Comparison of ENCODE assay signal across 1 cellular context in the genomic region with DNA sequence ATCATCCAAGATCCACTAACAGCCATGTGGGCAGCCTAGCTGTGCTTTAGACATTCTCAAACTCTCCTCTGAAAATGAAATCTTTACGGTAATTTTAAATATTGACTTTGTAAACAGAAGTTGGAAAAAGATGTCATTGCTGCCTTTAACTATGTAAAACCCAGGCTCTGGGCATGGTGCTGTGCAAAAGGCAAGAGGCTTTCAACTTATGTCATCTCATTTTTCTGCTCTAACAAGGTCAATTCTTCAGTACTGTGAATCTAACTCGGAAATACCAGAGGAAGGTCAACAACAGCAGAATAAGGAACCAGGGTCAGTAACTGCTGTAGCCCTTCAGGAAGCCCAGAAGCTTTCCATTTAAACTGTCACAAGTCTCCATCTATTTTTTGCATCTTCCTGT.
TF ChIP-seq lines count a peak whose summit lies in the region.

No MANE protein-coding gene starts in this region.

TF ChIP-seq in HepG2, 621 proteins besides CTCF, POLR2A, EP300 and RAD21 (continued from another document and continues in another):
- no peak; the same call in 1 of the 2 replicates for TF ChIP-seq ZSCAN9 (CRISPR knock-in tag; IDR thresholded peaks at IDR 0.05; ENCODE audit: borderline replicate concordance)
- TF ChIP-seq, protein P1, sequence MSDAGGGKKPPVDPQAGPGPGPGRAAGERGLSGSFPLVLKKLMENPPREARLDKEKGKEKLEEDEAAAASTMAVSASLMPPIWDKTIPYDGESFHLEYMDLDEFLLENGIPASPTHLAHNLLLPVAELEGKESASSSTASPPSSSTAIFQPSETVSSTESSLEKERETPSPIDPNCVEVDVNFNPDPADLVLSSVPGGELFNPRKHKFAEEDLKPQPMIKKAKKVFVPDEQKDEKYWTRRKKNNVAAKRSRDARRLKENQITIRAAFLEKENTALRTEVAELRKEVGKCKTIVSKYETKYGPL (CRISPR knock-in tag; IDR thresholded peaks at IDR 0.05), result 0 out of 2 replicates have a peak, but pooled peaks have one; percentile 29
- peak; percentile 32; the same call in 1 of the 2 replicates for TF ChIP-seq REPIN1 (CRISPR knock-in tag; IDR thresholded peaks at IDR 0.05; ENCODE audit: borderline replicate concordance, low read depth)
- no peak for TF ChIP-seq RBM22 (optimal IDR thresholded peaks at IDR 0.05; ENCODE audit: low read length)
- TF ChIP-seq HMG20A (CRISPR knock-in tag; IDR thresholded peaks at IDR 0.05; ENCODE audit: borderline replicate concordance), result peak; percentile 48; the same call in 1 of the 2 replicates
- no peak for TF ChIP-seq CCDC6 (CRISPR knock-in tag; IDR thresholded peaks at IDR 0.05)
- TF ChIP-seq, protein P2, sequence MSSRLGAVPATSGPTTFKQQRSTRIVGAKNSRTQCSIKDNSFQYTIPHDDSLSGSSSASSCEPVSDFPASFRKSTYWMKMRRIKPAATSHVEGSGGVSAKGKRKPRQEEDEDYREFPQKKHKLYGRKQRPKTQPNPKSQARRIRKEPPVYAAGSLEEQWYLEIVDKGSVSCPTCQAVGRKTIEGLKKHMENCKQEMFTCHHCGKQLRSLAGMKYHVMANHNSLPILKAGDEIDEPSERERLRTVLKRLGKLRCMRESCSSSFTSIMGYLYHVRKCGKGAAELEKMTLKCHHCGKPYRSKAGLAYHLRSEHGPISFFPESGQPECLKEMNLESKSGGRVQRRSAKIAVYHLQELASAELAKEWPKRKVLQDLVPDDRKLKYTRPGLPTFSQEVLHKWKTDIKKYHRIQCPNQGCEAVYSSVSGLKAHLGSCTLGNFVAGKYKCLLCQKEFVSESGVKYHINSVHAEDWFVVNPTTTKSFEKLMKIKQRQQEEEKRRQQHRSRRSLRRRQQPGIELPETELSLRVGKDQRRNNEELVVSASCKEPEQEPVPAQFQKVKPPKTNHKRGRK (CRISPR knock-in tag; IDR thresholded peaks at IDR 0.05), result no peak
- no peak for TF ChIP-seq ZFX (CRISPR knock-in tag; IDR thresholded peaks at IDR 0.05; ENCODE audit: low read depth)
- no peak for TF ChIP-seq IRF1 (CRISPR knock-in tag; IDR thresholded peaks at IDR 0.05; ENCODE audit: low read depth)
- peak; percentile 59 for TF ChIP-seq ISL2 (CRISPR knock-in tag; IDR thresholded peaks at IDR 0.05)
- peak; percentile 57 for TF ChIP-seq SAP130 (CRISPR knock-in tag; IDR thresholded peaks at IDR 0.05; ENCODE audit: low read depth)
- no peak for TF ChIP-seq JUND (CRISPR knock-in tag; IDR thresholded peaks at IDR 0.05)
- TF ChIP-seq, protein P3, sequence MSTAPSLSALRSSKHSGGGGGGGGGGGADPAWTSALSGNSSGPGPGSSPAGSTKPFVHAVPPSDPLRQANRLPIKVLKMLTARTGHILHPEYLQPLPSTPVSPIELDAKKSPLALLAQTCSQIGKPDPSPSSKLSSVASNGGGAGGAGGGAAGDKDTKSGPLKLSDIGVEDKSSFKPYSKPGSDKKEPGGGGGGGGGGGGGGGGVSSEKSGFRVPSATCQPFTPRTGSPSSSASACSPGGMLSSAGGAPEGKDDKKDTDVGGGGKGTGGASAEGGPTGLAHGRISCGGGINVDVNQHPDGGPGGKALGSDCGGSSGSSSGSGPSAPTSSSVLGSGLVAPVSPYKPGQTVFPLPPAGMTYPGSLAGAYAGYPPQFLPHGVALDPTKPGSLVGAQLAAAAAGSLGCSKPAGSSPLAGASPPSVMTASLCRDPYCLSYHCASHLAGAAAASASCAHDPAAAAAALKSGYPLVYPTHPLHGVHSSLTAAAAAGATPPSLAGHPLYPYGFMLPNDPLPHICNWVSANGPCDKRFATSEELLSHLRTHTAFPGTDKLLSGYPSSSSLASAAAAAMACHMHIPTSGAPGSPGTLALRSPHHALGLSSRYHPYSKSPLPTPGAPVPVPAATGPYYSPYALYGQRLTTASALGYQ (CRISPR knock-in tag; IDR thresholded peaks at IDR 0.05), result 0 out of 2 replicates have a peak, but pooled peaks have one; percentile 42
- TF ChIP-seq ZNF264 (CRISPR knock-in tag; IDR thresholded peaks at IDR 0.05), result peak; percentile 61; the same call in 1 of the 2 replicates
- no peak for TF ChIP-seq KDM5A (IDR thresholded peaks at IDR 0.05; ENCODE audit: borderline replicate concordance, low read length)
- TF ChIP-seq, protein P4, sequence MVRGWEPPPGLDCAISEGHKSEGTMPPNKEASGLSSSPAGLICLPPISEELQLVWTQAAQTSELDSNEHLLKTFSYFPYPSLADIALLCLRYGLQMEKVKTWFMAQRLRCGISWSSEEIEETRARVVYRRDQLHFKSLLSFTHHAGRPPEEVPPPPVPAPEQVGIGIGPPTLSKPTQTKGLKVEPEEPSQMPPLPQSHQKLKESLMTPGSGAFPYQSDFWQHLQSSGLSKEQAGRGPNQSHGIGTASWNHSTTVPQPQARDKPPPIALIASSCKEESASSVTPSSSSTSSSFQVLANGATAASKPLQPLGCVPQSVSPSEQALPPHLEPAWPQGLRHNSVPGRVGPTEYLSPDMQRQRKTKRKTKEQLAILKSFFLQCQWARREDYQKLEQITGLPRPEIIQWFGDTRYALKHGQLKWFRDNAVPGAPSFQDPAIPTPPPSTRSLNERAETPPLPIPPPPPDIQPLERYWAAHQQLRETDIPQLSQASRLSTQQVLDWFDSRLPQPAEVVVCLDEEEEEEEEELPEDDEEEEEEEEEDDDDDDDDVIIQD (CRISPR knock-in tag; IDR thresholded peaks at IDR 0.05; ENCODE audit: low read depth), result peak; percentile 84; the same call in 1 of the 2 replicates
- TF ChIP-seq, protein P5, sequence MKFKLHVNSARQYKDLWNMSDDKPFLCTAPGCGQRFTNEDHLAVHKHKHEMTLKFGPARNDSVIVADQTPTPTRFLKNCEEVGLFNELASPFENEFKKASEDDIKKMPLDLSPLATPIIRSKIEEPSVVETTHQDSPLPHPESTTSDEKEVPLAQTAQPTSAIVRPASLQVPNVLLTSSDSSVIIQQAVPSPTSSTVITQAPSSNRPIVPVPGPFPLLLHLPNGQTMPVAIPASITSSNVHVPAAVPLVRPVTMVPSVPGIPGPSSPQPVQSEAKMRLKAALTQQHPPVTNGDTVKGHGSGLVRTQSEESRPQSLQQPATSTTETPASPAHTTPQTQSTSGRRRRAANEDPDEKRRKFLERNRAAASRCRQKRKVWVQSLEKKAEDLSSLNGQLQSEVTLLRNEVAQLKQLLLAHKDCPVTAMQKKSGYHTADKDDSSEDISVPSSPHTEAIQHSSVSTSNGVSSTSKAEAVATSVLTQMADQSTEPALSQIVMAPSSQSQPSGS (CRISPR knock-in tag; IDR thresholded peaks at IDR 0.05), result peak; percentile 61; the same call in 1 of the 2 replicates
- TF ChIP-seq HDAC2 (CRISPR knock-in tag; IDR thresholded peaks at IDR 0.05), result peak; percentile 54; the same call in 1 of the 2 replicates
- no peak for TF ChIP-seq CREB3 (CRISPR knock-in tag; IDR thresholded peaks at IDR 0.05)
- TF ChIP-seq CENPBD1 (CRISPR knock-in tag; IDR thresholded peaks at IDR 0.05; ENCODE audit: borderline replicate concordance, low read depth), result no peak
- TF ChIP-seq SALL2 (CRISPR knock-in tag; IDR thresholded peaks at IDR 0.05), result 0 out of 2 replicates have a peak, but pooled peaks have one; percentile 35
- TF ChIP-seq SALL1 (CRISPR knock-in tag; IDR thresholded peaks at IDR 0.05), result peak; percentile 36; the same call in 1 of the 2 replicates
- TF ChIP-seq ELF1 (CRISPR knock-in tag; IDR thresholded peaks at IDR 0.05), result peak; percentile 30; the same call in 1 of the 2 replicates
- TF ChIP-seq ZNF451 (CRISPR knock-in tag; IDR thresholded peaks at IDR 0.05), result no peak
- TF ChIP-seq PAWR (CRISPR knock-in tag; IDR thresholded peaks at IDR 0.05; ENCODE audit: borderline replicate concordance), result no peak
- no peak for TF ChIP-seq FOSL2 (CRISPR knock-in tag; IDR thresholded peaks at IDR 0.05)
- TF ChIP-seq TARDBP (CRISPR knock-in tag; IDR thresholded peaks at IDR 0.05), result peak; percentile 39; the same call in 1 of the 2 replicates
- TF ChIP-seq ZNF652 (CRISPR knock-in tag; IDR thresholded peaks at IDR 0.05; ENCODE audit: borderline replicate concordance, low read depth), result peak; percentile 94
- TF ChIP-seq, protein P6, sequence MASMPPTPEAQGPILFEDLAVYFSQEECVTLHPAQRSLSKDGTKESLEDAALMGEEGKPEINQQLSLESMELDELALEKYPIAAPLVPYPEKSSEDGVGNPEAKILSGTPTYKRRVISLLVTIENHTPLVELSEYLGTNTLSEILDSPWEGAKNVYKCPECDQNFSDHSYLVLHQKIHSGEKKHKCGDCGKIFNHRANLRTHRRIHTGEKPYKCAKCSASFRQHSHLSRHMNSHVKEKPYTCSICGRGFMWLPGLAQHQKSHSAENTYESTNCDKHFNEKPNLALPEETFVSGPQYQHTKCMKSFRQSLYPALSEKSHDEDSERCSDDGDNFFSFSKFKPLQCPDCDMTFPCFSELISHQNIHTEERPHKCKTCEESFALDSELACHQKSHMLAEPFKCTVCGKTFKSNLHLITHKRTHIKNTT (CRISPR knock-in tag; IDR thresholded peaks at IDR 0.05), result no peak
- 0 out of 2 replicates have a peak, but pooled peaks have one; percentile 21 for TF ChIP-seq ZNF331 (CRISPR knock-in tag; IDR thresholded peaks at IDR 0.05)
- no peak; the same call in 1 of the 2 replicates for TF ChIP-seq RXRB (CRISPR knock-in tag; IDR thresholded peaks at IDR 0.05; ENCODE audit: borderline replicate concordance)
- TF ChIP-seq, protein P7, sequence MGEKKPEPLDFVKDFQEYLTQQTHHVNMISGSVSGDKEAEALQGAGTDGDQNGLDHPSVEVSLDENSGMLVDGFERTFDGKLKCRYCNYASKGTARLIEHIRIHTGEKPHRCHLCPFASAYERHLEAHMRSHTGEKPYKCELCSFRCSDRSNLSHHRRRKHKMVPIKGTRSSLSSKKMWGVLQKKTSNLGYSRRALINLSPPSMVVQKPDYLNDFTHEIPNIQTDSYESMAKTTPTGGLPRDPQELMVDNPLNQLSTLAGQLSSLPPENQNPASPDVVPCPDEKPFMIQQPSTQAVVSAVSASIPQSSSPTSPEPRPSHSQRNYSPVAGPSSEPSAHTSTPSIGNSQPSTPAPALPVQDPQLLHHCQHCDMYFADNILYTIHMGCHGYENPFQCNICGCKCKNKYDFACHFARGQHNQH (CRISPR knock-in tag; IDR thresholded peaks at IDR 0.05), result 0 out of 2 replicates have a peak, but pooled peaks have one; percentile 36
- 0 out of 2 replicates have a peak, but pooled peaks have one; percentile 59 for TF ChIP-seq IRF2 (CRISPR knock-in tag; IDR thresholded peaks at IDR 0.05)
- 0 out of 2 replicates have a peak, but pooled peaks have one; percentile 20 for TF ChIP-seq PITX1 (CRISPR knock-in tag; IDR thresholded peaks at IDR 0.05)
- no peak for TF ChIP-seq ZSCAN21 (CRISPR knock-in tag; IDR thresholded peaks at IDR 0.05; ENCODE audit: borderline replicate concordance)
- 0 out of 2 replicates have a peak, but pooled peaks have one; percentile 41 for TF ChIP-seq ZKSCAN8 (CRISPR knock-in tag; IDR thresholded peaks at IDR 0.05; ENCODE audit: borderline replicate concordance)
- TF ChIP-seq ZNF737 (CRISPR knock-in tag; IDR thresholded peaks at IDR 0.05; ENCODE audit: borderline replicate concordance), result no peak
- TF ChIP-seq FOXJ3 (CRISPR knock-in tag; IDR thresholded peaks at IDR 0.05; ENCODE audit: borderline replicate concordance), result peak; percentile 74; the same call in 1 of the 2 replicates
- no peak for TF ChIP-seq ARHGAP35 (CRISPR knock-in tag; IDR thresholded peaks at IDR 0.05; ENCODE audit: borderline replicate concordance)
- TF ChIP-seq ZNF282 (IDR thresholded peaks at IDR 0.05; ENCODE audit: partially characterized antibody), result no peak
- TF ChIP-seq POGZ (CRISPR knock-in tag; IDR thresholded peaks at IDR 0.05), result peak; percentile 53
- no peak for TF ChIP-seq SNAPC2 (CRISPR knock-in tag; IDR thresholded peaks at IDR 0.05)
- no peak for TF ChIP-seq ZNF256 (CRISPR knock-in tag; conservative IDR thresholded peaks at IDR 0.05)
- TF ChIP-seq POLR2G (IDR thresholded peaks at IDR 0.05; ENCODE audit: low read depth, low read length), result no peak
- TF ChIP-seq SMAD3 (CRISPR knock-in tag; IDR thresholded peaks at IDR 0.05), result no peak
- TF ChIP-seq, protein P8, sequence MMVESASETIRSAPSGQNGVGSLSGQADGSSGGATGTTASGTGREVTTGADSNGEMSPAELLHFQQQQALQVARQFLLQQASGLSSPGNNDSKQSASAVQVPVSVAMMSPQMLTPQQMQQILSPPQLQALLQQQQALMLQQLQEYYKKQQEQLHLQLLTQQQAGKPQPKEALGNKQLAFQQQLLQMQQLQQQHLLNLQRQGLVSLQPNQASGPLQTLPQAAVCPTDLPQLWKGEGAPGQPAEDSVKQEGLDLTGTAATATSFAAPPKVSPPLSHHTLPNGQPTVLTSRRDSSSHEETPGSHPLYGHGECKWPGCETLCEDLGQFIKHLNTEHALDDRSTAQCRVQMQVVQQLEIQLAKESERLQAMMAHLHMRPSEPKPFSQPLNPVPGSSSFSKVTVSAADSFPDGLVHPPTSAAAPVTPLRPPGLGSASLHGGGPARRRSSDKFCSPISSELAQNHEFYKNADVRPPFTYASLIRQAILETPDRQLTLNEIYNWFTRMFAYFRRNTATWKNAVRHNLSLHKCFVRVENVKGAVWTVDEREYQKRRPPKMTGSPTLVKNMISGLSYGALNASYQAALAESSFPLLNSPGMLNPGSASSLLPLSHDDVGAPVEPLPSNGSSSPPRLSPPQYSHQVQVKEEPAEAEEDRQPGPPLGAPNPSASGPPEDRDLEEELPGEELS (CRISPR knock-in tag; IDR thresholded peaks at IDR 0.05), result peak; percentile 59; the same call in 1 of the 2 replicates
- no peak for TF ChIP-seq SIX4 (CRISPR knock-in tag; IDR thresholded peaks at IDR 0.05)
- TF ChIP-seq, protein P9, sequence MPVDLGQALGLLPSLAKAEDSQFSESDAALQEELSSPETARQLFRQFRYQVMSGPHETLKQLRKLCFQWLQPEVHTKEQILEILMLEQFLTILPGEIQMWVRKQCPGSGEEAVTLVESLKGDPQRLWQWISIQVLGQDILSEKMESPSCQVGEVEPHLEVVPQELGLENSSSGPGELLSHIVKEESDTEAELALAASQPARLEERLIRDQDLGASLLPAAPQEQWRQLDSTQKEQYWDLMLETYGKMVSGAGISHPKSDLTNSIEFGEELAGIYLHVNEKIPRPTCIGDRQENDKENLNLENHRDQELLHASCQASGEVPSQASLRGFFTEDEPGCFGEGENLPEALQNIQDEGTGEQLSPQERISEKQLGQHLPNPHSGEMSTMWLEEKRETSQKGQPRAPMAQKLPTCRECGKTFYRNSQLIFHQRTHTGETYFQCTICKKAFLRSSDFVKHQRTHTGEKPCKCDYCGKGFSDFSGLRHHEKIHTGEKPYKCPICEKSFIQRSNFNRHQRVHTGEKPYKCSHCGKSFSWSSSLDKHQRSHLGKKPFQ (CRISPR knock-in tag; IDR thresholded peaks at IDR 0.05; ENCODE audit: insufficient replicate concordance), result no peak
- peak; percentile 82 for TF ChIP-seq TEAD3 (CRISPR knock-in tag; optimal IDR thresholded peaks at IDR 0.05; ENCODE audit: borderline replicate concordance)
